ENCODE assay signal across 1 cellular context in genomic region chr15:56245871-56246814, GRCh38.
TF ChIP-seq lines count a peak whose summit lies in the region.

No MANE protein-coding gene starts in this region.

TF ChIP-seq in HepG2, 621 proteins besides CTCF, POLR2A, EP300 and RAD21 (continued from another document and continues in another):
- TF ChIP-seq POGK (CRISPR knock-in tag; conservative IDR thresholded peaks at IDR 0.05) (no peak), ARID5B (CRISPR knock-in tag; IDR thresholded peaks at IDR 0.05) (peak; percentile 69; the same call in 1 of the 2 replicates), ZNF687 (CRISPR knock-in tag; IDR thresholded peaks at IDR 0.05) (peak; percentile 66), POGZ (CRISPR knock-in tag; IDR thresholded peaks at IDR 0.05) (peak; percentile 64), ESRRA (CRISPR knock-in tag; IDR thresholded peaks at IDR 0.05; ENCODE audit: low read depth) (no peak), TSC22D2 (CRISPR knock-in tag; IDR thresholded peaks at IDR 0.05; ENCODE audit: borderline replicate concordance) (0 out of 2 replicates have a peak, but pooled peaks have one; percentile 40), CREM (IDR thresholded peaks at IDR 0.05) (0 out of 2 replicates have a peak, but pooled peaks have one; percentile 8), CREM (CRISPR knock-in tag; IDR thresholded peaks at IDR 0.05) (no peak), UBTF (CRISPR knock-in tag; IDR thresholded peaks at IDR 0.05) (peak; percentile 66; the same call in 1 of the 2 replicates), POLR2AphosphoS5 (IDR thresholded peaks at IDR 0.05; ENCODE audit: low read depth, low read length) (peak; percentile 72), NFE2L2 (IDR thresholded peaks at IDR 0.05; ENCODE audit: low read length) (peak; percentile 31; the same call in 1 of the 2 replicates), ZNF414 (CRISPR knock-in tag; IDR thresholded peaks at IDR 0.05) (no peak), GATAD2A (CRISPR knock-in tag; IDR thresholded peaks at IDR 0.05) (peak; percentile 83), DMTF1 (CRISPR knock-in tag; IDR thresholded peaks at IDR 0.05) (no peak), SNAPC4 (CRISPR knock-in tag; IDR thresholded peaks at IDR 0.05) (no peak), CHD2 (IDR thresholded peaks at IDR 0.05; ENCODE audit: low read depth, low read length) (0 out of 2 replicates have a peak, but pooled peaks have one; percentile 29), ZFX (CRISPR knock-in tag; IDR thresholded peaks at IDR 0.05; ENCODE audit: low read depth) (peak; percentile 50), SIN3A (IDR thresholded peaks at IDR 0.05; ENCODE audit: borderline replicate concordance, low read depth, low read length) (peak; percentile 66; the same call in 1 of the 2 replicates), AHR (CRISPR knock-in tag; IDR thresholded peaks at IDR 0.05) (0 out of 2 replicates have a peak, but pooled peaks have one; percentile 43), ZNF713 (CRISPR knock-in tag; IDR thresholded peaks at IDR 0.05) (0 out of 2 replicates have a peak, but pooled peaks have one; percentile 69), SCMH1 (CRISPR knock-in tag; IDR thresholded peaks at IDR 0.05; ENCODE audit: borderline replicate concordance) (no peak), MIER2 (CRISPR knock-in tag; IDR thresholded peaks at IDR 0.05) (peak; percentile 79), TEAD3 (CRISPR knock-in tag; optimal IDR thresholded peaks at IDR 0.05; ENCODE audit: borderline replicate concordance) (peak; percentile 47), ZNF44 (CRISPR knock-in tag; IDR thresholded peaks at IDR 0.05) (no peak), RBM39 (IDR thresholded peaks at IDR 0.05; ENCODE audit: low read depth, low read length, poor library complexity, severe bottlenecking) (peak; percentile 76), FOXO1 (CRISPR knock-in tag; IDR thresholded peaks at IDR 0.05) (peak; percentile 60; the same call in 1 of the 2 replicates), FOXP4 (CRISPR knock-in tag; IDR thresholded peaks at IDR 0.05) (peak; percentile 45; the same call in 1 of the 2 replicates), PITX1 (CRISPR knock-in tag; IDR thresholded peaks at IDR 0.05) (no peak; the same call in 1 of the 2 replicates), RFX5 (IDR thresholded peaks at IDR 0.05; ENCODE audit: low read depth, low read length) (no peak), KAT2B (IDR thresholded peaks at IDR 0.05; ENCODE audit: borderline replicate concordance, low read depth, low read length) (no peak), PHF20 (CRISPR knock-in tag; IDR thresholded peaks at IDR 0.05) (peak; percentile 64), NBN (conservative IDR thresholded peaks at IDR 0.05) (no peak), NONO (IDR thresholded peaks at IDR 0.05) (no peak), NONO (CRISPR knock-in tag; conservative IDR thresholded peaks at IDR 0.05) (peak; percentile 59; the same call in 1 of the 2 replicates), EZH2 (conservative IDR thresholded peaks at IDR 0.05; ENCODE audit: low read depth, low read length) (no peak), SAP130 (CRISPR knock-in tag; IDR thresholded peaks at IDR 0.05; ENCODE audit: low read depth) (peak; percentile 77), KDM6A (CRISPR knock-in tag; IDR thresholded peaks at IDR 0.05; ENCODE audit: low read depth) (no peak)
